Comparison of ENCODE assay signal across 20 cellular contexts in genomic region chr12:126607157-126607556, GRCh38.
DNase-seq lines count a peak whose midpoint lies in the region; ATAC-seq, FAIRE-seq and TF ChIP-seq lines count a peak whose summit lies in the region.
"Had no signal": no experiment of that assay in that cellular context is flagged by ENCODE, and none has a peak within 500 bp of the region (broad histone marks: within the 10 kb centered on the region; RNA-seq: fewer than 3 reads in every experiment).

No MANE protein-coding gene starts in this region.

- DNase-seq in right lobe of liver, result no peak
- no peak for DNase-seq in HepG2 (ENCODE audit: low spot score)
- no peak for DNase-seq in left lobe of liver (ENCODE audit: low spot score)
- DNase-seq in omental fat pad (ENCODE audit: low spot score), result no peak
- no peak for DNase-seq in stimulated activated CD4-positive, alpha-beta T cell treated with anti-CD3 and anti-CD28 coated beads, Interleukin-12 subunit alpha, Interleukin-12 subunit beta, amount 100 ng/mL, for 4 hours
- DNase-seq: AML-193; Caco-2; Calu3; CD4-positive, alpha-beta T cell; CD8-positive, alpha-beta T cell; DMS79 treated with DMSO at 0.1 percent for 48 hours; GF-D8 had no signal

- in situ Hi-C loops in HepG2 (cut with HindIII; ENCODE audit: extremely low pct_ligation_motif_present, low pct_unique_long_range_greater_than_20kb), result no loop called here

- H3K27ac ChIP-seq in right lobe of liver (no peak overlapping the region), HepG2 (ENCODE audit: extremely low read length, insufficient read depth, low read length) (no peak overlapping the region)
- H3K27ac ChIP-seq: 22Rv1, A549, C4-2B had no signal

- TF ChIP-seq RAD21 in HepG2 (CRISPR knock-in tag; IDR thresholded peaks at IDR 0.05), result no peak

- TF ChIP-seq EP300 in HepG2 (IDR thresholded peaks at IDR 0.05; ENCODE audit: low read depth in 2 of 2, low read length in 2 of 2), result no peak
- no peak for TF ChIP-seq EP300 in HepG2 (CRISPR knock-in tag; IDR thresholded peaks at IDR 0.05; ENCODE audit: borderline replicate concordance)

- H3K36me3 ChIP-seq in right lobe of liver (no peaks in the 10 kb centered on the region), HepG2 (replicated peaks in 1 of 2; ENCODE audit: control insufficient read depth in 1 of 2, insufficient read depth in 2 of 2, low read length in 2 of 2) (no peaks in the 10 kb centered on the region)
- H3K36me3 ChIP-seq: BLaER1 treated with 17β-estradiol and CSF1 and Interleukin-3, amounts not matched to agents 10 nM and 100 nM had no signal

- H3K79me2 ChIP-seq in HepG2 (ENCODE audit: insufficient read depth, low read length), result no peaks in the 10 kb centered on the region

- no peak overlapping the region for H3K4me2 ChIP-seq in HepG2 (ENCODE audit: low read depth, low read length)
- H3K4me2 ChIP-seq: A549 had no signal

- intact Hi-C loops in right lobe of liver (cut with DNase I) (no loop called here), HepG2 (cut with micrococcal nuclease; ENCODE audit: unreplicated experiment) (no loop called here)

- no peak for FAIRE-seq in HepG2 (lab: Jason Lieb, UNC)
- FAIRE-seq: A549, D721Med, G401.6, GM12891, GM19239 had no signal

- POLR2A ChIA-PET in HepG2 (lab: Yijun Ruan, JAX), result no interaction called here

- H3K4me3 ChIP-seq in right lobe of liver (no peak overlapping the region), HepG2 (replicated peaks in 1 of 3; ENCODE audit: insufficient read depth in 1 of 3, low read depth in 2 of 3, low read length in 3 of 3) (no peak overlapping the region)
- H3K4me3 ChIP-seq: A549; BLaER1 treated with 17β-estradiol and CSF1 and Interleukin-3, amounts not matched to agents 10 nM and 100 nM had no signal

- 27% methylated on average over 1 of the region's 1 CpG for WGBS in right lobe of liver (ENCODE audit: insufficient coverage, low coverage, low lambda C conversion rate, missing lambda C conversion rate)
- 0% methylated on average over 1 of the region's 1 CpG for WGBS in HepG2 (ENCODE audit: low lambda C conversion rate)

- H4K20me1 ChIP-seq in HepG2 (ENCODE audit: insufficient read depth, low read length), result no peaks in the 10 kb centered on the region
- H4K20me1 ChIP-seq: BLaER1 treated with 17β-estradiol and CSF1 and Interleukin-3, amounts not matched to agents 10 nM and 100 nM had no signal

- no peak overlapping the region for H3K9ac ChIP-seq in HepG2 (ENCODE audit: insufficient read depth, low read depth, low read length)
- H3K9ac ChIP-seq: BLaER1 treated with 17β-estradiol and CSF1 and Interleukin-3, amounts not matched to agents 10 nM and 100 nM had no signal

- H3K4me1 ChIP-seq in right lobe of liver (peaks cover 0 to 20% (median 4%) of the 10 kb centered on the region in 4 donors), HepG2 (ENCODE audit: insufficient read depth, low read length) (no peaks in the 10 kb centered on the region)
- H3K4me1 ChIP-seq: A549, Caco-2 had no signal

- TF ChIP-seq CTCF in right lobe of liver (IDR thresholded peaks at IDR 0.05) (no peak), HepG2 (CRISPR knock-in tag; IDR thresholded peaks at IDR 0.05) (no peak), omental fat pad (IDR thresholded peaks at IDR 0.05) (no peak)

- no peak overlapping the region for H2AFZ ChIP-seq in HepG2 (ENCODE audit: low read length)

- no TSS peak for BruUV-seq in HepG2 (replicated peaks; lab: Mats Ljungman, UMichigan)

- ATAC-seq in right lobe of liver, result peak; percentile 70 to 80 (median 72)
- no peak for ATAC-seq in HepG2
- peak; percentile 66 for ATAC-seq in left lobe of liver
- no peak for ATAC-seq in omental fat pad (ENCODE audit: low FRiP score)
- ATAC-seq: A549; CD8-positive, alpha-beta T cell had no signal

- H3K9me3 ChIP-seq in right lobe of liver (peaks cover 0 to 5% (median 0%) of the 10 kb centered on the region in 4 donors), HepG2 (ENCODE audit: low read length) (peaks cover 85% of the 10 kb centered on the region)
- H3K9me3 ChIP-seq: A549, Caco-2 had no signal

- H3K27me3 ChIP-seq in right lobe of liver (no peaks in the 10 kb centered on the region), HepG2 (ENCODE audit: control insufficient read depth in 1 of 2, insufficient read depth in 2 of 2, low read length in 2 of 2) (no peaks in the 10 kb centered on the region)
- H3K27me3 ChIP-seq: BLaER1 treated with 17β-estradiol and CSF1 and Interleukin-3, amounts not matched to agents 10 nM and 100 nM had no signal

- CTCF ChIA-PET in HepG2 (lab: Yijun Ruan, JAX; ENCODE audit: low intra/inter-chr PET ratio, low total read pairs), result no interaction called here

- TF ChIP-seq POLR2A in right lobe of liver (IDR thresholded peaks at IDR 0.05) (no peak), HepG2 (IDR thresholded peaks at IDR 0.05; ENCODE audit: insufficient read depth in 1 of 2, low read depth in 2 of 2, low read length in 2 of 2) (no peak)

TF ChIP-seq in HepG2, 621 proteins besides CTCF, POLR2A, EP300 and RAD21:
- TF ChIP-seq NFRKB (IDR thresholded peaks at IDR 0.05), result no peak
- no peak for TF ChIP-seq GABPB1 (CRISPR knock-in tag; IDR thresholded peaks at IDR 0.05)
- TF ChIP-seq SETDB1 (CRISPR knock-in tag; IDR thresholded peaks at IDR 0.05; ENCODE audit: borderline replicate concordance), result no peak
- no peak for TF ChIP-seq RNF219 (CRISPR knock-in tag; IDR thresholded peaks at IDR 0.05)
- TF ChIP-seq NFATC3 (CRISPR knock-in tag; IDR thresholded peaks at IDR 0.05), result no peak
- TF ChIP-seq ZNF501 (CRISPR knock-in tag; IDR thresholded peaks at IDR 0.05), result no peak
- no peak for TF ChIP-seq SMARCE1 (IDR thresholded peaks at IDR 0.05; ENCODE audit: borderline replicate concordance)
- no peak for TF ChIP-seq ZNF431 (CRISPR knock-in tag; IDR thresholded peaks at IDR 0.05; ENCODE audit: borderline replicate concordance, low read depth)
- no peak for TF ChIP-seq ZNF33A (CRISPR knock-in tag; IDR thresholded peaks at IDR 0.05; ENCODE audit: borderline replicate concordance)
- no peak for TF ChIP-seq ZNF740 (CRISPR knock-in tag; IDR thresholded peaks at IDR 0.05)
- TF ChIP-seq, protein P1, sequence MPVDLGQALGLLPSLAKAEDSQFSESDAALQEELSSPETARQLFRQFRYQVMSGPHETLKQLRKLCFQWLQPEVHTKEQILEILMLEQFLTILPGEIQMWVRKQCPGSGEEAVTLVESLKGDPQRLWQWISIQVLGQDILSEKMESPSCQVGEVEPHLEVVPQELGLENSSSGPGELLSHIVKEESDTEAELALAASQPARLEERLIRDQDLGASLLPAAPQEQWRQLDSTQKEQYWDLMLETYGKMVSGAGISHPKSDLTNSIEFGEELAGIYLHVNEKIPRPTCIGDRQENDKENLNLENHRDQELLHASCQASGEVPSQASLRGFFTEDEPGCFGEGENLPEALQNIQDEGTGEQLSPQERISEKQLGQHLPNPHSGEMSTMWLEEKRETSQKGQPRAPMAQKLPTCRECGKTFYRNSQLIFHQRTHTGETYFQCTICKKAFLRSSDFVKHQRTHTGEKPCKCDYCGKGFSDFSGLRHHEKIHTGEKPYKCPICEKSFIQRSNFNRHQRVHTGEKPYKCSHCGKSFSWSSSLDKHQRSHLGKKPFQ (CRISPR knock-in tag; IDR thresholded peaks at IDR 0.05; ENCODE audit: insufficient replicate concordance), result no peak
- no peak for TF ChIP-seq ZNF354B (CRISPR knock-in tag; IDR thresholded peaks at IDR 0.05)
- TF ChIP-seq ZNF136 (CRISPR knock-in tag; IDR thresholded peaks at IDR 0.05; ENCODE audit: low read depth), result no peak
- TF ChIP-seq ZNF713 (CRISPR knock-in tag; IDR thresholded peaks at IDR 0.05), result no peak
- TF ChIP-seq ZNF432 (CRISPR knock-in tag; IDR thresholded peaks at IDR 0.05; ENCODE audit: borderline replicate concordance), result no peak
- TF ChIP-seq, protein P2, sequence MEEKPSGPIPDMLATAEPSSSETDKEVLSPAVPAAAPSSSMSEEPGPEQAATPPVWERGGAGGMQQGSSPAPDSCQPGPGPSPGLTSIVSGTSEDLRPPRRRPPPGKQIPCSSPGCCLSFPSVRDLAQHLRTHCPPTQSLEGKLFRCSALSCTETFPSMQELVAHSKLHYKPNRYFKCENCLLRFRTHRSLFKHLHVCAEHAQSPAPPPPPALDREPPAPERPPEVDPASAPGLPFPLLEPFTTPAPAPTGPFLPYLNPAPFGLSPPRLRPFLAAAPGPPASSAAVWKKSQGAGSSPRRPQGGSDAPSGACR (CRISPR knock-in tag; IDR thresholded peaks at IDR 0.05), result no peak

Comparison
In these comparisons a context has a peak if more than half of its experiments do, and no peak if none do; other contexts are left out.
1. ATAC-seq: peak in right lobe of liver (4 of 4) and left lobe of liver (single experiment); none in HepG2 (single experiment) and omental fat pad (single experiment).